ENCODE assay signal across 10 cellular contexts in genomic region chr14:71478542-71478941, GRCh38.
DNase-seq lines count a peak whose midpoint lies in the region; ATAC-seq and TF ChIP-seq lines count a peak whose summit lies in the region.
"Had no signal": no experiment of that assay in that cellular context is flagged by ENCODE, and none has a peak within 500 bp of the region (broad histone marks: within the 10 kb centered on the region; RNA-seq: fewer than 3 reads in every experiment).

No MANE protein-coding gene starts in this region.

- H3K4me3 ChIP-seq in SJSA1 (no peak overlapping the region), lower leg skin (ENCODE audit: low read depth, poor library complexity, severe bottlenecking) (no peak overlapping the region)

- intact Hi-C loops in lower leg skin (cut with DNase I; ENCODE audit: low total_unique reads): no loop called here

- no peaks in the 10 kb centered on the region for H3K27me3 ChIP-seq in SJSA1 (replicated peaks)

- peak overlapping the region; percentile 40 for H3K27ac ChIP-seq in SJSA1
- H3K27ac ChIP-seq: WERI-Rb-1 had no signal

- peaks cover 51% of the 10 kb centered on the region for H3K4me1 ChIP-seq in SJSA1 (replicated peaks)

- DNase-seq in activated T-cell treated with anti-CD3 and anti-CD28 coated beads, Interleukin-2, amount 50 U/mL, for 72 hours: peak; percentile 9 to 15
- no peak for DNase-seq in activated T-cell treated with anti-CD3 and anti-CD28 coated beads for 4 hours
- DNase-seq in SJSA1 (ENCODE audit: low read depth in 1 of 2, low spot score in 2 of 2): no peak
- peak; percentile 43 for DNase-seq in fibroblast of peridontal ligament (ENCODE audit: extremely low read depth)
- peak; percentile 8 for DNase-seq in stimulated activated naive B cell treated with anti-CD40 and anti-IgM and Interleukin-4, amounts not matched to agents 10 μg/mL and 1 μg/mL and 100 μg/mL, for 72 hours
- DNase-seq in mesenteric fat pad (ENCODE audit: low spot score): no peak
- DNase-seq in lower leg skin (ENCODE audit: low spot score in 2 of 2): no peak
- DNase-seq: CD8-positive, alpha-beta memory T cell; WERI-Rb-1 had no signal

- H3K36me3 Mint-ChIP-seq in activated T-cell treated with anti-CD3 and anti-CD28 coated beads, Interleukin-2, amount 50 U/mL, for 72 hours (ENCODE audit: insufficient read depth in 2 of 2): no peaks in the 10 kb centered on the region
- H3K36me3 Mint-ChIP-seq in stimulated activated naive B cell treated with anti-CD40 and anti-IgM and Interleukin-4, amounts not matched to agents 10 μg/mL and 1 μg/mL and 100 μg/mL, for 72 hours: peaks cover 13 to 34% of the 10 kb centered on the region in 2 donors

- no peaks in the 10 kb centered on the region for H3K36me3 ChIP-seq in SJSA1
- H3K36me3 ChIP-seq: WERI-Rb-1 had no signal

- TF ChIP-seq POLR2A in lower leg skin (IDR thresholded peaks at IDR 0.05): no peak

- H3K9me3 ChIP-seq in SJSA1 (replicated peaks): no peaks in the 10 kb centered on the region

- TF ChIP-seq CTCF in lower leg skin (IDR thresholded peaks at IDR 0.05): no peak

- H3K4me3 Mint-ChIP-seq in activated T-cell treated with anti-CD3 and anti-CD28 coated beads, Interleukin-2, amount 50 U/mL, for 72 hours: peak overlapping the region; percentile 13 to 20
- peak overlapping the region; percentile 6 to 51 for H3K4me3 Mint-ChIP-seq in stimulated activated naive B cell treated with anti-CD40 and anti-IgM and Interleukin-4, amounts not matched to agents 10 μg/mL and 1 μg/mL and 100 μg/mL, for 72 hours
- H3K4me3 Mint-ChIP-seq: CD8-positive, alpha-beta memory T cell had no signal

- ATAC-seq in activated T-cell treated with anti-CD3 and anti-CD28 coated beads, Interleukin-2, amount 50 U/mL, for 72 hours (replicated peaks in 1 of 2): peak; percentile 39 to 54
- ATAC-seq in stimulated activated naive B cell treated with anti-CD40 and anti-IgM and Interleukin-4, amounts not matched to agents 10 μg/mL and 1 μg/mL and 100 μg/mL, for 72 hours (replicated peaks): peak; percentile 75 to 88
- ATAC-seq in HG03045 (IDR thresholded peaks at IDR 0.05; ENCODE audit: unreplicated experiment): no peak

- no peaks in the 10 kb centered on the region for H3K9me3 Mint-ChIP-seq in activated T-cell treated with anti-CD3 and anti-CD28 coated beads, Interleukin-2, amount 50 U/mL, for 72 hours
- H3K9me3 Mint-ChIP-seq in stimulated activated naive B cell treated with anti-CD40 and anti-IgM and Interleukin-4, amounts not matched to agents 10 μg/mL and 1 μg/mL and 100 μg/mL, for 72 hours: peaks cover 0 to 1% of the 10 kb centered on the region in 2 donors
- H3K9me3 Mint-ChIP-seq: CD8-positive, alpha-beta memory T cell had no signal

- peaks cover 50% of the 10 kb centered on the region for H3K4me1 Mint-ChIP-seq in activated T-cell treated with anti-CD3 and anti-CD28 coated beads, Interleukin-2, amount 50 U/mL, for 72 hours (ENCODE audit: low read depth)
- H3K4me1 Mint-ChIP-seq in stimulated activated naive B cell treated with anti-CD40 and anti-IgM and Interleukin-4, amounts not matched to agents 10 μg/mL and 1 μg/mL and 100 μg/mL, for 72 hours: peaks cover 29 to 58% of the 10 kb centered on the region in 2 donors

- 54 to 63% methylated on average over 4 of the region's 4 CpGs for WGBS in lower leg skin, 2 donors

- H3K27ac Mint-ChIP-seq in activated T-cell treated with anti-CD3 and anti-CD28 coated beads, Interleukin-2, amount 50 U/mL, for 72 hours: no peak overlapping the region
- peak overlapping the region; percentile 75 for H3K27ac Mint-ChIP-seq in stimulated activated naive B cell treated with anti-CD40 and anti-IgM and Interleukin-4, amounts not matched to agents 10 μg/mL and 1 μg/mL and 100 μg/mL, for 72 hours

- H3K27me3 Mint-ChIP-seq in activated T-cell treated with anti-CD3 and anti-CD28 coated beads, Interleukin-2, amount 50 U/mL, for 72 hours (ENCODE audit: low read depth): no peaks in the 10 kb centered on the region
- H3K27me3 Mint-ChIP-seq in stimulated activated naive B cell treated with anti-CD40 and anti-IgM and Interleukin-4, amounts not matched to agents 10 μg/mL and 1 μg/mL and 100 μg/mL, for 72 hours: no peaks in the 10 kb centered on the region
- H3K27me3 Mint-ChIP-seq: CD8-positive, alpha-beta memory T cell had no signal

Comparison
In these comparisons a context has a peak if more than half of its experiments do, and no peak if none do; other contexts are left out.
1. DNase-seq: peak in activated T-cell treated with anti-CD3 and anti-CD28 coated beads, Interleukin-2, amount 50 U/mL, for 72 hours (2 of 2), fibroblast of peridontal ligament (single experiment) and stimulated activated naive B cell treated with anti-CD40 and anti-IgM and Interleukin-4, amounts not matched to agents 10 μg/mL and 1 μg/mL and 100 μg/mL, for 72 hours (single experiment); none in activated T-cell treated with anti-CD3 and anti-CD28 coated beads for 4 hours (single experiment), SJSA1 (0 of 2), mesenteric fat pad (single experiment) and lower leg skin (0 of 2).